Comparison of ENCODE assay signal across 8 cellular contexts in the genomic region with DNA sequence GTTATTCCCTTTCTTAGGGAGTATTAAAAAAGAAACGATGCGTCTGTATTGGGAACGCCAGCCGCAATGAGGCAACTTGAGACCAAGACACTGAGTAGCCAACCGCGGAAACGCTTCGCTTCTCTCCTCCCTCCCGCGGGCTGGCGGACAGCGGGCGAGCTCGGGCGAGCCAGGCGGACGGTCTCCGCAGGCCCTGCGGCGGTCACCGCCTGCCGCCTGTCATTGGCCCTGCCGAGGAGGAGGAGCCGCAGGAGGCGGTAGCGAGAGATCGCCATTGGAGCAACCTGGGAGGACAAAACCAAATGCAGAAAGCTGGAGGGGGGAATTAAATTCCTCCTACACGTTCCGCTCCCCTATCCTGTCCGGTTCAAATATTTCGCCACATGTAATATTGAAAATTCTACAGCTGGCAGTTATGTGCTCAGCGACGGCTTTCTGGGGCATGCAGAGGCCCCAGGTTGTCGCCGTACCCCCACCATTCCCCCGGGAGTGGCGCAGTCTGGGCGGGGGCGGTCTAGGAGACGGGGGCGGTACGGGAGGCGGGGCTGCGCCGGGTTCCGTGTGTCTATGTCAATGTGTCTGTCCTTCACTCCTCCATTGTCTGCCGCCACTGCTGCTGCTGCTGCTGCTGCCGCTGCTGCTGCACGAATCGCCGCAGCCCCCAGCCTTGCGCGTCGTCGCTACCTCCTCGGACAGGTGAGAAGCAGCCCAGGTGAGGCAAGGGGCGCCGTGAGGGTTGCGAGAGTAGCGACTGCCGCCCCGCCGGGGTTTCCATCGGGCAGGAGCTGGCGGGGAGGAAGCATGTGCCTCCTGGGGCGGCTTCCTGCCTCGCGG. TPM values are rescaled to one million over a fixed set of nuclear protein-coding genes. Genes with fewer than 3 reads are reported as not detected.
DNase-seq lines count a peak whose midpoint lies in the region; ATAC-seq, FAIRE-seq and TF ChIP-seq lines count a peak whose summit lies in the region.

A gene (minus strand): TSS at position 162 of the 834 bp plus-strand sequence. CDS start 181 bp downstream, outside the sequence.
A gene (plus strand): TSS at position 589 of the 834 bp plus-strand sequence. CDS start 19,263 bp downstream, outside the sequence.

- H4K91ac ChIP-seq in H1 (replicated peaks; ENCODE audit: insufficient read length, low read length) (peak within 1 kb of the TSS; percentile 96), mesenchymal stem cell (ENCODE audit: low read length) (peak within 1 kb of the TSS; percentile 92)

- peaks cover 7 to 9% of the 10 kb centered on the region in 2 experiments for H4K20me1 ChIP-seq in H1 (replicated peaks in 1 of 2; ENCODE audit: control insufficient read depth in 1 of 2, insufficient read depth in 2 of 2, low read length in 2 of 2)

- DNase-seq in COLO829 (ENCODE audit: low spot score): peak; percentile 98
- peak; percentile 91 for DNase-seq in HTR-8/SVneo (ENCODE audit: insufficient read length, low spot score)
- peak; percentile 94 for DNase-seq in NOMO-1 treated with DMSO at 0.1 percent for 48 hours (lab: John Stamatoyannopoulos, UW; ENCODE audit: unreplicated experiment)
- peak; percentile 96 for DNase-seq in activated CD8-positive, alpha-beta memory T cell treated with anti-CD3 and anti-CD28 coated beads, Interleukin-2, amount 10 ng/mL, durations not matched to agents 7 days and 5 days
- peak; percentile 85 to 89 for DNase-seq in H1 (ENCODE audit: low read depth in 1 of 2, low spot score in 2 of 2)
- peak; percentile 97 for DNase-seq in mesenchymal stem cell
- DNase-seq in stimulated activated CD8-positive, alpha-beta memory T cell treated with anti-CD3 and anti-CD28 coated beads, Interleukin-12 subunit alpha, Interleukin-12 subunit beta, amount 100 ng/mL, for 24 hours (ENCODE audit: extremely low read depth): peak; percentile 78

- no peak within 1 kb of the TSS for H3K23ac ChIP-seq in H1 (ENCODE audit: insufficient read length)
- H3K23ac ChIP-seq in mesenchymal stem cell (ENCODE audit: low read length in 2 of 2): peak within 1 kb of the TSS in 1 of 2 experiments; percentile 100

- peaks cover 7% of the 10 kb centered on the region for H3K23me2 ChIP-seq in H1 (ENCODE audit: low read depth, low read length)

- peak within 1 kb of the TSS; percentile 96 for H4K5ac ChIP-seq in H1 (ENCODE audit: insufficient read length, low read depth, low read length)

- H3K27me3 ChIP-seq in H1 (replicated peaks in 1 of 4; ENCODE audit: control insufficient read depth in 3 of 4, extremely low read depth in 1 of 4, insufficient read depth in 3 of 4, low read length in 3 of 4): no peaks in the 10 kb centered on the region
- H3K27me3 ChIP-seq in mesenchymal stem cell (ENCODE audit: control insufficient read depth in 1 of 2, insufficient read depth in 1 of 2, low read length in 2 of 2): no peaks in the 10 kb centered on the region

- peak in 1 of 2 experiments; percentile 100; a peak in 2 of 3 replicates for TF ChIP-seq EP300 in H1 (IDR thresholded peaks at IDR 0.05; ENCODE audit: borderline replicate concordance in 1 of 2, low read depth in 2 of 2, low read length in 2 of 2)

- H2AFZ ChIP-seq in H1 (ENCODE audit: low read length) (peak within 1 kb of the TSS; percentile 97), mesenchymal stem cell (ENCODE audit: low read depth, low read length) (peak within 1 kb of the TSS; percentile 92)

- FAIRE-seq in HTR-8/SVneo (lab: Jason Lieb, UNC) (peak; percentile 87), H1 (lab: Jason Lieb, UNC) (peak; percentile 66)

- H2BK20ac ChIP-seq in H1 (ENCODE audit: low read length): peak within 1 kb of the TSS; percentile 97; the same call in 1 of the 2 replicates

- TF ChIP-seq RAD21 in H1 (IDR thresholded peaks at IDR 0.05 in 1 of 2, conservative IDR thresholded peaks at IDR 0.05 in 1 of 2; ENCODE audit: low read depth in 2 of 2, low read length in 2 of 2): no peak

- H2BK120ac ChIP-seq in H1 (replicated peaks; ENCODE audit: low read depth, low read length) (peak within 1 kb of the TSS; percentile 98), mesenchymal stem cell (ENCODE audit: low read depth, low read length) (peak within 1 kb of the TSS; percentile 98)

- TF ChIP-seq CTCF in H1 (IDR thresholded peaks at IDR 0.05; ENCODE audit: control extremely low read depth in 1 of 3, insufficient read depth in 1 of 3, low read depth in 1 of 3, low read length in 3 of 3): no peak

- H2AK5ac ChIP-seq in H1 (ENCODE audit: low read depth, low read length): no peak within 1 kb of the TSS
- peak within 1 kb of the TSS; percentile 20 for H2AK5ac ChIP-seq in mesenchymal stem cell (ENCODE audit: low read length, severe bottlenecking)

- H4K8ac ChIP-seq in H1 (ENCODE audit: extremely low read depth, insufficient read depth, low read length) (peak within 1 kb of the TSS; percentile 99; the same call in 1 of the 2 replicates), mesenchymal stem cell (ENCODE audit: low read length) (peak within 1 kb of the TSS; percentile 90)

- H3K4ac ChIP-seq in H1 (replicated peaks; ENCODE audit: insufficient read length, low read depth, low read length): no peak within 1 kb of the TSS
- H3K4ac ChIP-seq in mesenchymal stem cell (ENCODE audit: low read depth in 1 of 2, low read length in 2 of 2): peak within 1 kb of the TSS; percentile 84 to 89

- H3K9me3 ChIP-seq in H1 (ENCODE audit: insufficient read depth in 2 of 2, low read depth in 1 of 2, low read length in 1 of 2) (no peaks in the 10 kb centered on the region), mesenchymal stem cell (ENCODE audit: control insufficient read depth, low read length) (no peaks in the 10 kb centered on the region)

- H3K14ac ChIP-seq in H1 (ENCODE audit: insufficient read length): no peak within 1 kb of the TSS
- H3K14ac ChIP-seq in mesenchymal stem cell (ENCODE audit: low read length in 2 of 2): peak within 1 kb of the TSS; percentile 64 to 100

- CTCF ChIA-PET in activated CD8-positive, alpha-beta memory T cell treated with anti-CD3 and anti-CD28 coated beads, Interleukin-2, amount 10 ng/mL, durations not matched to agents 7 days and 5 days (lab: Charles Lee): interaction anchor here (0.8 to 1.9 kb wide), 2 partner anchors 29 to 225 kb away, joined by 4 read pairs; a partner anchor contains a TSS
- CTCF ChIA-PET in H1 (lab: Charles Lee; ENCODE audit: partially characterized antibody): interaction anchor here (0.6 to 1.2 kb wide), 3 partner anchors 9 to 681 kb away, joined by 3 to 4 read pairs (median 3); no protein-coding TSS in a partner anchor

- H3K36me3 Mint-ChIP-seq in activated CD8-positive, alpha-beta memory T cell treated with anti-CD3 and anti-CD28 coated beads, Interleukin-2, amount 10 ng/mL, durations not matched to agents 7 days and 5 days: peaks cover 15% of the 10 kb centered on the region

- 1% methylated on average over 47 of the region's 68 CpGs; no CpG with 5 or more reads in 1 of the 2 experiments for WGBS in H1 (ENCODE audit: extremely low coverage in 1 of 2, insufficient coverage in 1 of 2, insufficient read length in 1 of 2, insufficient replicate concordance in 2 of 2, low coverage in 1 of 2, low lambda C conversion rate in 2 of 2, missing lambda C conversion rate in 1 of 2), 2 experiments
- WGBS in mesenchymal stem cell: 1% methylated on average over 53 of the region's 68 CpGs

- H3K4me1 ChIP-seq in H1 (replicated peaks in 1 of 4; ENCODE audit: control insufficient read depth in 3 of 4, insufficient read depth in 4 of 4, low read length in 3 of 4) (peaks cover 3 to 15% (median 6%) of the 10 kb centered on the region in 4 experiments; a peak in 4 of 7 replicates), mesenchymal stem cell (ENCODE audit: control insufficient read depth, insufficient read depth, low read depth, low read length) (peaks cover 4% of the 10 kb centered on the region)

- ATAC-seq in GM21381 (IDR thresholded peaks at IDR 0.05; ENCODE audit: unreplicated experiment): peak; percentile 97
- peak; percentile 89 for ATAC-seq in activated CD8-positive, alpha-beta memory T cell treated with anti-CD3 and anti-CD28 coated beads, Interleukin-2, amount 10 ng/mL, durations not matched to agents 7 days and 5 days

- H3K18ac ChIP-seq in H1 (ENCODE audit: extremely low read depth, low read length) (no peak within 1 kb of the TSS), mesenchymal stem cell (ENCODE audit: low read depth in 1 of 2, low read length in 2 of 2) (peak within 1 kb of the TSS; percentile 86 to 95)

- H2BK15ac ChIP-seq in H1 (ENCODE audit: low read length) (no peak within 1 kb of the TSS; the same call in 1 of the 2 replicates), mesenchymal stem cell (ENCODE audit: low read depth, poor library complexity, severe bottlenecking) (peak within 1 kb of the TSS; percentile 26)

- peak within 1 kb of the TSS; percentile 95 for H2BK5ac ChIP-seq in H1 (ENCODE audit: low read depth, low read length)
- peak within 1 kb of the TSS; percentile 95 for H2BK5ac ChIP-seq in mesenchymal stem cell (ENCODE audit: low read depth, low read length, poor library complexity, severe bottlenecking)

- POLR2A ChIA-PET in H1 (lab: Charles Lee; ENCODE audit: partially characterized antibody): interaction anchor here (0.5 to 4.3 kb wide), 18 partner anchors 9 to 1715 kb away, joined by 3 to 52 read pairs (median 4); no protein-coding TSS in a partner anchor

- peaks cover 56% of the 10 kb centered on the region for H3K4me1 Mint-ChIP-seq in activated CD8-positive, alpha-beta memory T cell treated with anti-CD3 and anti-CD28 coated beads, Interleukin-2, amount 10 ng/mL, durations not matched to agents 7 days and 5 days

- no peaks in the 10 kb centered on the region for H3K9me3 Mint-ChIP-seq in activated CD8-positive, alpha-beta memory T cell treated with anti-CD3 and anti-CD28 coated beads, Interleukin-2, amount 10 ng/mL, durations not matched to agents 7 days and 5 days (ENCODE audit: low read depth)

- H3K9ac ChIP-seq in H1 (replicated peaks in 1 of 4; ENCODE audit: extremely low read depth in 1 of 4, low read depth in 3 of 4, low read length in 3 of 4) (peak within 1 kb of the TSS; percentile 90 to 98 (median 90)), mesenchymal stem cell (ENCODE audit: low read length) (peak within 1 kb of the TSS; percentile 97)

- H3K36me3 ChIP-seq in H1 (ENCODE audit: control insufficient read depth in 2 of 4, insufficient read depth in 4 of 4, low read length in 3 of 4): no peaks in the 10 kb centered on the region
- H3K36me3 ChIP-seq in mesenchymal stem cell (ENCODE audit: control insufficient read depth in 1 of 2, insufficient read depth in 2 of 2, low read depth in 1 of 2, low read length in 2 of 2): peaks cover 0 to 6% of the 10 kb centered on the region in 2 experiments

- H2BK12ac ChIP-seq in H1 (ENCODE audit: low read depth, low read length): no peak within 1 kb of the TSS; the same call in 1 of the 2 replicates
- H2BK12ac ChIP-seq in mesenchymal stem cell (ENCODE audit: low read length in 2 of 2): peak within 1 kb of the TSS in 1 of 2 experiments; percentile 95

- H3K27me3 Mint-ChIP-seq in activated CD8-positive, alpha-beta memory T cell treated with anti-CD3 and anti-CD28 coated beads, Interleukin-2, amount 10 ng/mL, durations not matched to agents 7 days and 5 days: no peaks in the 10 kb centered on the region

- H3K4me2 ChIP-seq in H1 (ENCODE audit: insufficient read depth in 1 of 2, low read depth in 2 of 2, low read length in 2 of 2) (peak within 1 kb of the TSS; percentile 79 to 94), mesenchymal stem cell (ENCODE audit: low read length, poor library complexity, severe bottlenecking) (peak within 1 kb of the TSS; percentile 81)

- peaks cover 7 to 57% of the 10 kb centered on the region in 2 experiments; a peak in 3 of 4 replicates for H3K79me2 ChIP-seq in H1 (ENCODE audit: control insufficient read depth in 1 of 2, insufficient read depth in 2 of 2, low read length in 2 of 2)

- H3K27ac ChIP-seq in H1 (ENCODE audit: low read depth, low read length) (peak within 1 kb of the TSS; percentile 98), mesenchymal stem cell (ENCODE audit: low read length, poor library complexity, severe bottlenecking) (peak within 1 kb of the TSS; percentile 88)

- peak; percentile 94 to 95 for TF ChIP-seq POLR2A in H1 (IDR thresholded peaks at IDR 0.05; ENCODE audit: control extremely low read depth in 1 of 2, low read depth in 2 of 2, low read length in 2 of 2)

- peak within 1 kb of the TSS; percentile 96 for H3K27ac Mint-ChIP-seq in activated CD8-positive, alpha-beta memory T cell treated with anti-CD3 and anti-CD28 coated beads, Interleukin-2, amount 10 ng/mL, durations not matched to agents 7 days and 5 days

- H3K4me3 Mint-ChIP-seq in activated CD8-positive, alpha-beta memory T cell treated with anti-CD3 and anti-CD28 coated beads, Interleukin-2, amount 10 ng/mL, durations not matched to agents 7 days and 5 days: peak within 1 kb of the TSS; percentile 86

- peak within 1 kb of the TSS; percentile 90 for H3K56ac ChIP-seq in H1 (replicated peaks; ENCODE audit: insufficient read length, low read depth, low read length)

- H3K4me3 ChIP-seq in H1 (ENCODE audit: extremely low read depth in 1 of 4, insufficient read depth in 2 of 4, low read depth in 3 of 4, low read length in 4 of 4) (peak within 1 kb of the TSS; percentile 86 to 97 (median 92)), mesenchymal stem cell (ENCODE audit: insufficient read depth in 1 of 2, low read depth in 1 of 2, low read length in 2 of 2) (peak within 1 kb of the TSS; percentile 94 to 100)

- H3K79me1 ChIP-seq in H1 (ENCODE audit: low read depth, low read length) (no peaks in the 10 kb centered on the region), mesenchymal stem cell (replicated peaks; ENCODE audit: low read length, poor library complexity, severe bottlenecking) (peaks cover 4% of the 10 kb centered on the region)

RNA-seq across cellular contexts. Expression of the first gene that starts in this region (rescaled TPM):
- total RNA-seq in activated CD8-positive, alpha-beta memory T cell treated with anti-CD3 and anti-CD28 coated beads, Interleukin-2, amount 10 ng/mL, durations not matched to agents 7 days and 5 days: 10 to 100 TPM; 11.5 to 13.1 TPM
- total RNA-seq in H1 (2021; fragmentation: NEBNext Ultra II Directional; extraction: Animal tissue kit (Norgen Biotek cat#: 25700)): 9.3 and 9.6 TPM in 2 replicates
- 3.8 and 5.2 TPM in 2 replicates for polyA plus RNA-seq in H1 (2011; rRNA removed)
- 8.8 TPM for polyA plus RNA-seq in H1 (2011; cell fraction: cytosol; rRNA removed)
- 3.3 TPM for polyA plus RNA-seq in H1 (2011; cell fraction: nucleus; rRNA removed)
- polyA plus RNA-seq in H1 (2012, experiment 1 of 2): 6.6 to 15.1 TPM (median 9.7 TPM) in 4 replicates
- 0.77 TPM for polyA plus RNA-seq in H1 (2012, experiment 2 of 2)
- 5.9 TPM for polyA plus RNA-seq in H1 (2013, experiment 1 of 2)
- polyA plus RNA-seq in H1 (2013, experiment 2 of 2): 6.8 TPM
- polyA minus RNA-seq in H1 (2011; rRNA and poly(A)+ RNA removed): 10.8 and 17.4 TPM in 2 replicates
- polyA minus RNA-seq in H1 (2011; cell fraction: cytosol; rRNA and poly(A)+ RNA removed): 4.1 TPM
- polyA minus RNA-seq in H1 (2011; cell fraction: nucleus; rRNA and poly(A)+ RNA removed): 7.4 TPM
- polyA plus RNA-seq in mesenchymal stem cell (2013, experiment 1 of 2): 15.2 TPM
- polyA plus RNA-seq in mesenchymal stem cell (2013, experiment 2 of 2): 15.9 TPM

RNA-seq across cellular contexts. Expression of the second gene that starts in this region (rescaled TPM):
- 10 to 100 TPM; 49.9 to 72.1 TPM for total RNA-seq in activated CD8-positive, alpha-beta memory T cell treated with anti-CD3 and anti-CD28 coated beads, Interleukin-2, amount 10 ng/mL, durations not matched to agents 7 days and 5 days
- 98.4 and 103 TPM in 2 replicates for total RNA-seq in H1 (2021; fragmentation: NEBNext Ultra II Directional; extraction: Animal tissue kit (Norgen Biotek cat#: 25700))
- 26.0 and 32.3 TPM in 2 replicates for polyA plus RNA-seq in H1 (2011; rRNA removed)
- polyA plus RNA-seq in H1 (2011; cell fraction: cytosol; rRNA removed): 52.7 TPM
- polyA plus RNA-seq in H1 (2011; cell fraction: nucleus; rRNA removed): 30.7 TPM
- 82.8 to 107 TPM (median 92.9 TPM) in 4 replicates for polyA plus RNA-seq in H1 (2012, experiment 1 of 2)
- 19.8 TPM for polyA plus RNA-seq in H1 (2012, experiment 2 of 2)
- polyA plus RNA-seq in H1 (2013, experiment 1 of 2): 84.6 TPM
- polyA plus RNA-seq in H1 (2013, experiment 2 of 2): 88.8 TPM
- 34.5 and 44.4 TPM in 2 replicates for polyA minus RNA-seq in H1 (2011; rRNA and poly(A)+ RNA removed)
- polyA minus RNA-seq in H1 (2011; cell fraction: cytosol; rRNA and poly(A)+ RNA removed): 39.7 TPM
- 31.1 TPM for polyA minus RNA-seq in H1 (2011; cell fraction: nucleus; rRNA and poly(A)+ RNA removed)
- polyA plus RNA-seq in mesenchymal stem cell (2013, experiment 1 of 2): 47.8 TPM
- polyA plus RNA-seq in mesenchymal stem cell (2013, experiment 2 of 2): 48.5 TPM

Comparison
In these comparisons a context has a peak if more than half of its experiments do, and no peak if none do; other contexts are left out.
1. Peak in every context shown above with its lines: DNase-seq, ATAC-seq, H3K4me3 ChIP-seq and H3K27ac ChIP-seq.